In the genomic region with DNA sequence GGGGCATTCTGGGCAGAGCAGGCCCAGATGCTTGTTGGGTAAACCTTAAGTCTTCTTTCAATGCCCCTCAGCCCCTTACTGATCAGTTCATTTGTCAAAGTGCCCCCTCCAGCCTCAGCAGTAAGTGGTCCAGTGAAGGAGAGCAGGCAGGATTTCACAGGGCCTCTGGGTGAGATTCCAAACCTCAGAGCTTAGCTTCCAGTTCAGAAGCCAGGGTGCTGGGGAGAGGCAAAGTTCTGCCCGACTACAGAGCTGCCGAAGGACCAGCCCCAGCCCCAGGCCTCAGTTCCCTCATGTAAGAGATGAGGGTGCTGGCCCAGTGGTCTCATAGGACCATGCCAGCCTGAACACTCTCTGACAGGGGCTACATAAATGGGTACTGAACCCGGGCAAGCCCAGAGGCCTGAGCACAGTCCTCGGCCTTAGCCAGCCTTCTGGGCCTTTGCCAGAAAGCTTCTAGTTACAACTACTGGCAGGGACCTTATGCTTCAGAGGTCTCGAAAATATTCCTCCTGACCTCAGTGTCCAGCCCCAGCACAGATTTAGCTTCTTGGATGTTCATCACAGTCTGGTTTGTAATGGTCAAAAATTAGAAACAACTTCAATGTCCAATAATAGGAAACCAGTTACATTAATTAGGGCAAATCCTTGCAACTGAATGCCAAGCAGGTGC, we compare ENCODE assay signal across 26 cellular contexts. TPM values are rescaled to one million over a fixed set of nuclear protein-coding genes. Genes with fewer than 3 reads are reported as not detected.
"Had no signal": no experiment of that assay in that cellular context is flagged by ENCODE, and none has a peak within 500 bp of the region (broad histone marks: within the 10 kb centered on the region; RNA-seq: fewer than 3 reads in every experiment).

No MANE protein-coding gene starts in this region.

- H3K27me3 Mint-ChIP-seq: activated naive CD4-positive, alpha-beta T cell treated with anti-CD3 and anti-CD28 coated beads, Interleukin-2, amount 10 ng/mL, durations not matched to agents 7 days and 5 days had no signal

- H3K4me1 ChIP-seq: breast epithelium, parathyroid adenoma had no signal

- H3K4me1 Mint-ChIP-seq: activated naive CD4-positive, alpha-beta T cell treated with anti-CD3 and anti-CD28 coated beads, Interleukin-2, amount 10 ng/mL, durations not matched to agents 7 days and 5 days; naive B cell had no signal

- H3K4me3 Mint-ChIP-seq: activated naive CD4-positive, alpha-beta T cell treated with anti-CD3 and anti-CD28 coated beads, Interleukin-2, amount 10 ng/mL, durations not matched to agents 7 days and 5 days; naive B cell had no signal

- DNase-seq: activated CD4-positive, alpha-beta T cell treated with anti-CD3 and anti-CD28 coated beads, Interleukin-2, amount 50 U/mL, for 1 hour; activated CD4-positive, CD25-positive, alpha-beta regulatory T cell treated with anti-CD3 and anti-CD28 coated beads, Interleukin-2, amount 50 U/mL, for 72 hours; activated CD8-positive, alpha-beta memory T cell treated with anti-CD3 and anti-CD28 coated beads for 24 hours; activated CD8-positive, alpha-beta memory T cell treated with anti-CD3 and anti-CD28 coated beads, Interleukin-2, amount 50 U/mL, for 48 hours; activated effector memory CD4-positive, alpha-beta T cell treated with Interleukin-2 at 50 U/mL for 16 hours; activated naive CD4-positive, alpha-beta T cell treated with anti-CD3 and anti-CD28 coated beads, Interleukin-2, amount 10 ng/mL, durations not matched to agents 7 days and 5 days; activated T-cell treated with anti-CD3 and anti-CD28 coated beads, Interleukin-2, amount 50 U/mL, for 48 hours; cerebellar nuclear complex; cortex of kidney; left cardiac atrium; mammary epithelial cell; naive B cell; stimulated activated CD4-positive, alpha-beta T cell treated with anti-CD3 and anti-CD28 coated beads, Interleukin-12 subunit alpha, Interleukin-12 subunit beta, amount 100 ng/mL, for 4 hours; stimulated activated CD4-positive, alpha-beta T cell treated with anti-CD3 and anti-CD28 coated beads, Interleukin-1b, Interleukin-23, amount 100 ng/mL, for 48 hours; stimulated activated CD8-positive, alpha-beta memory T cell treated with anti-CD3 and anti-CD28 coated beads, Interleukin-4, amount 100 ng/mL, for 48 hours; stimulated activated naive CD4-positive, alpha-beta T cell; T-helper 2 cell; thyroid gland had no signal

- H3K36me3 Mint-ChIP-seq: activated naive CD4-positive, alpha-beta T cell treated with anti-CD3 and anti-CD28 coated beads, Interleukin-2, amount 10 ng/mL, durations not matched to agents 7 days and 5 days; naive B cell had no signal

- H3K27me3 ChIP-seq: neutrophil, thyroid gland had no signal

- H3K36me3 ChIP-seq: breast epithelium, neutrophil, thyroid gland had no signal

- H3K79me2 ChIP-seq: parathyroid adenoma had no signal

- H3K9me3 Mint-ChIP-seq: activated naive CD4-positive, alpha-beta T cell treated with anti-CD3 and anti-CD28 coated beads, Interleukin-2, amount 10 ng/mL, durations not matched to agents 7 days and 5 days had no signal

- ATAC-seq: esophagus mucosa had no signal

- H3K9ac ChIP-seq: parathyroid adenoma had no signal

- H3K27ac ChIP-seq: breast epithelium, neutrophil, parathyroid adenoma, VCaP had no signal

- H3K9me3 ChIP-seq: breast epithelium, neutrophil, thyroid gland had no signal

- H3K4me3 ChIP-seq: breast epithelium, thyroid gland had no signal

- H3K27ac Mint-ChIP-seq: activated naive CD4-positive, alpha-beta T cell treated with anti-CD3 and anti-CD28 coated beads, Interleukin-2, amount 10 ng/mL, durations not matched to agents 7 days and 5 days; naive B cell had no signal

RNA-seq across cellular contexts. Expression of a gene that starts 0.9 kb away (rescaled TPM):
- total RNA-seq: astrocyte, esophagus mucosa, left cardiac atrium, mammary epithelial cell, subcutaneous adipose tissue, thyroid gland, urinary bladder had no signal
- polyA plus RNA-seq: mammary epithelial cell, urinary bladder had no signal

RNA-seq across cellular contexts. Expression of a gene that starts 16.2 kb away (rescaled TPM):
- total RNA-seq: esophagus mucosa, mammary epithelial cell, urinary bladder had no signal
- polyA plus RNA-seq: mammary epithelial cell, urinary bladder had no signal
